In genomic region chr12:121534495-121535148, GRCh38 we compare ENCODE assay signal across 1 cellular context.
TF ChIP-seq lines count a peak whose summit lies in the region.

No MANE protein-coding gene starts in this region.

TF ChIP-seq in GM12878, 131 proteins besides CTCF, POLR2A, EP300 and RAD21 (continued from another document):
- TF ChIP-seq BCL3 (IDR thresholded peaks at IDR 0.05; ENCODE audit: borderline replicate concordance, insufficient read depth, low read depth, low read length, poor library complexity, severe bottlenecking) (no peak), ETV6 (conservative IDR thresholded peaks at IDR 0.05 in 1 of 2, IDR thresholded peaks at IDR 0.05 in 1 of 2; ENCODE audit: borderline replicate concordance in 1 of 2, low read depth in 1 of 2) (peak in 1 of 2 experiments; percentile 69; a peak in 1 of 4 replicates), YY1 (IDR thresholded peaks at IDR 0.05; ENCODE audit: low read depth, low read length) (no peak), RCOR1 (conservative IDR thresholded peaks at IDR 0.05; ENCODE audit: low read depth, low read length) (no peak), POU2F2 (IDR thresholded peaks at IDR 0.05; ENCODE audit: borderline replicate concordance, low read depth, low read length) (0 out of 3 replicates have a peak, but pooled peaks have one; percentile 10)
